Comparison of ENCODE assay signal across 8 cellular contexts in the genomic region with DNA sequence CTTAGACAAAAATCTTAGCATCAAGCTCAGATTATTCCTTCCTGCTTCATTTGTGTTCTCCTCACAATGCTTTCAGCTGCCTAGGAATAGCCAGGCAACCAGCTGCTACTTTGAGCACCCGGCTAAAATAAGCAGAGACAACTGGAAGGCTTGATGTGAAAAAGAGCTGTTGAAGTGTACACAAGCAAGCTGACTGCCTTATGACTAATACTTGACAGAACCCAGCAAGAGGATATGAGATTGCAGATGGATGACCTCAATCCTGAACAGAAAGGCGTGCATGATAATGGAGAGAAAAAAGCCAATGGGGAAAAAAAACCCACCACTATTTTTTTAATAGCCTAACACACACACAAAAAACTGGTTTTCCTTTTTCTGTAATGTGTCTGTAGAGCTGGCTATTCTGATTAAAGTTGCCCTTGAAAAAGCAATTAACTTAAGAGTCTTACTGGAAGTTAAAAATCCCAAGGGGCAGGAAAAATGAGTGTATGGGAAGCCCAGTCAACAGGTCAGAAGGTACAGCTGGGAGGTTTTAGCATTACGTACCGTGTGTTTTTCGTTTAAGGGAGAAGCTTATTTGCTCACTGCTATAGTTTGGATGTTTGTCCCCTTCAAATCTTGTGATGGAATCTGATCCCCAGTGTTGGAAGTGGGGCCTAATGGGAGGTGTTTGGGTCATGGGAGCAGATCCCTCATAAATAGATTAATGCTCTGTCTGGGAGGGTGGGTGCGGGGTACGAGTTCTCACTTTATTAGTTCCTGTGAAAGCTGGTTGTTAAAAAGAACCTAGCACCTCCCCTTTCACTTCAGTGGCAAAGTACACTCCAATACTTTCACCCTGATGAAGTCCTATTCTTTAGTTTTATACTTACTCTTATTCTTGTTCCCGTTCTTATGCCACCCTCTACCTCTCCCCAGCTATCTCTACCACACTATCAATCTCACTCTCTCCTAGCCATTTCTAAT. TPM values are rescaled to one million over a fixed set of nuclear protein-coding genes. Genes with fewer than 3 reads are reported as not detected.
DNase-seq lines count a peak whose midpoint lies in the region; ATAC-seq and TF ChIP-seq lines count a peak whose summit lies in the region.

No MANE protein-coding gene starts in this region.

- no peak for TF ChIP-seq POLR2A in gastroesophageal sphincter (IDR thresholded peaks at IDR 0.05)

- DNase-seq in GM04504 (ENCODE audit: low read depth) (peak; percentile 69), SHP77 (lab: John Stamatoyannopoulos, UW) (peak; percentile 82 to 84), renal cortical epithelial cell (ENCODE audit: low read depth) (peak; percentile 92), NCI-H1436 (lab: John Stamatoyannopoulos, UW) (no peak), NCI-H526 (lab: John Stamatoyannopoulos, UW) (no peak)
- no peak for DNase-seq in stimulated activated naive CD8-positive, alpha-beta T cell treated with anti-CD3 and anti-CD28 coated beads, Interleukin-15, Interleukin-2, amounts not matched to agents 100 U/mL and 50 U/mL, for 24 hours
- no peak for DNase-seq in activated T-cell treated with anti-CD3 and anti-CD28 coated beads, Interleukin-2, amount 50 U/mL, for 4 hours

- H3K27ac ChIP-seq in gastroesophageal sphincter: peak overlapping the region; percentile 5 to 65 (median 46)

- no peaks in the 10 kb centered on the region for H3K9me3 Mint-ChIP-seq in activated T-cell treated with anti-CD3 and anti-CD28 coated beads, Interleukin-2, amount 50 U/mL, for 4 hours

- H3K4me3 ChIP-seq in gastroesophageal sphincter: no peak overlapping the region

- peak; percentile 93 for ATAC-seq in gastroesophageal sphincter
- no peak for ATAC-seq in stimulated activated naive CD8-positive, alpha-beta T cell treated with anti-CD3 and anti-CD28 coated beads, Interleukin-15, Interleukin-2, amounts not matched to agents 100 U/mL and 50 U/mL, for 24 hours
- ATAC-seq in activated T-cell treated with anti-CD3 and anti-CD28 coated beads, Interleukin-2, amount 50 U/mL, for 4 hours: no peak

- no peak for TF ChIP-seq CTCF in gastroesophageal sphincter (IDR thresholded peaks at IDR 0.05)

- WGBS in gastroesophageal sphincter (ENCODE audit: low coverage in 1 of 2), 2 donors: 15 to 35% methylated on average over 8 of the region's 8 CpGs

- no peaks in the 10 kb centered on the region for H3K36me3 Mint-ChIP-seq in activated T-cell treated with anti-CD3 and anti-CD28 coated beads, Interleukin-2, amount 50 U/mL, for 4 hours (ENCODE audit: insufficient read depth)

- H3K4me1 ChIP-seq in gastroesophageal sphincter: peaks cover 0 to 18% (median 4%) of the 10 kb centered on the region in 3 donors

- H3K27me3 Mint-ChIP-seq in activated T-cell treated with anti-CD3 and anti-CD28 coated beads, Interleukin-2, amount 50 U/mL, for 4 hours (ENCODE audit: low read depth): no peaks in the 10 kb centered on the region

- no peaks in the 10 kb centered on the region for H3K9me3 ChIP-seq in gastroesophageal sphincter

- no peaks in the 10 kb centered on the region for H3K4me1 Mint-ChIP-seq in activated T-cell treated with anti-CD3 and anti-CD28 coated beads, Interleukin-2, amount 50 U/mL, for 4 hours (ENCODE audit: low read depth)

- H3K36me3 ChIP-seq in gastroesophageal sphincter: no peaks in the 10 kb centered on the region

- no peaks in the 10 kb centered on the region for H3K27me3 ChIP-seq in gastroesophageal sphincter

- H3K4me3 Mint-ChIP-seq in activated T-cell treated with anti-CD3 and anti-CD28 coated beads, Interleukin-2, amount 50 U/mL, for 4 hours: no peak overlapping the region

- no peak for TF ChIP-seq EP300 in gastroesophageal sphincter (IDR thresholded peaks at IDR 0.05)

RNA-seq across cellular contexts. Expression of gene HERC6, which starts 37.1 kb away (rescaled TPM):
- total RNA-seq in gastroesophageal sphincter (1 to 10 TPM; 4.4 to 7.5 (median 5.1) TPM), renal cortical epithelial cell (25.6 and 27.4 TPM in 2 replicates)
- total RNA-seq in activated T-cell treated with anti-CD3 and anti-CD28 coated beads, Interleukin-2, amount 50 U/mL, for 4 hours: 1 to 10 TPM; 2.5 to 4.1 (median 3.8) TPM

RNA-seq across cellular contexts. Expression of gene PPM1K, which starts 57.1 kb away (rescaled TPM):
- total RNA-seq in gastroesophageal sphincter (10 to 100 TPM; 18.9 to 59.3 (median 38.2) TPM), renal cortical epithelial cell (12.4 and 17.2 TPM in 2 replicates)
- 10 to 100 TPM; 31.5 to 38.4 (median 35.9) TPM for total RNA-seq in activated T-cell treated with anti-CD3 and anti-CD28 coated beads, Interleukin-2, amount 50 U/mL, for 4 hours

Comparison
In these comparisons a context has a peak if more than half of its experiments do, and no peak if none do; other contexts are left out.
1. DNase-seq: peak in GM04504 (single experiment), SHP77 (2 of 2) and renal cortical epithelial cell (single experiment); none in NCI-H1436 (single experiment), stimulated activated naive CD8-positive, alpha-beta T cell treated with anti-CD3 and anti-CD28 coated beads, Interleukin-15, Interleukin-2, amounts not matched to agents 100 U/mL and 50 U/mL, for 24 hours (single experiment), activated T-cell treated with anti-CD3 and anti-CD28 coated beads, Interleukin-2, amount 50 U/mL, for 4 hours (single experiment) and NCI-H526 (0 of 2).